ENCODE assay signal across 26 cellular contexts in genomic region chrX:33065415-33065814, GRCh38.
DNase-seq lines count a peak whose midpoint lies in the region; ATAC-seq, FAIRE-seq and TF ChIP-seq lines count a peak whose summit lies in the region.
"Had no signal": no experiment of that assay in that cellular context is flagged by ENCODE, and none has a peak within 500 bp of the region (broad histone marks: within the 10 kb centered on the region; RNA-seq: fewer than 3 reads in every experiment).

No MANE protein-coding gene starts in this region.

- H3K4me3 Mint-ChIP-seq in astrocyte (ENCODE audit: unreplicated experiment), result no peak overlapping the region
- H3K4me3 Mint-ChIP-seq: B cell; CD4-positive, alpha-beta T cell; CD8-positive, alpha-beta T cell had no signal

- H3K27ac Mint-ChIP-seq in astrocyte (ENCODE audit: unreplicated experiment), result no peak overlapping the region
- H3K27ac Mint-ChIP-seq: B cell; CD4-positive, alpha-beta T cell; CD8-positive, alpha-beta T cell had no signal

- H3K4me3 ChIP-seq in astrocyte (ENCODE audit: insufficient read depth, low read depth, low read length) (no peak overlapping the region), pancreas (no peak overlapping the region)
- H3K4me3 ChIP-seq: BLaER1 treated with 17β-estradiol and CSF1 and Interleukin-3, amounts not matched to agents 10 nM and 100 nM; GM12878 had no signal

- intact Hi-C loops in pancreas (cut with DNase I), result no loop called here

- no peak overlapping the region for H2AFZ ChIP-seq in astrocyte (ENCODE audit: low read depth, low read length)

- H3K27me3 Mint-ChIP-seq in astrocyte (ENCODE audit: low read depth, unreplicated experiment), result no peaks in the 10 kb centered on the region
- H3K27me3 Mint-ChIP-seq: B cell; CD4-positive, alpha-beta T cell had no signal

- H3K27me3 ChIP-seq in astrocyte (ENCODE audit: insufficient read depth, low read length), result no peaks in the 10 kb centered on the region
- peaks cover 0 to 3% (median 0%) of the 10 kb centered on the region in 4 donors for H3K27me3 ChIP-seq in pancreas

- TF ChIP-seq CTCF in astrocyte (IDR thresholded peaks at IDR 0.05; ENCODE audit: insufficient read depth, low read depth, low read length), result no peak
- TF ChIP-seq CTCF in pancreas (IDR thresholded peaks at IDR 0.05), result no peak

- no peak overlapping the region for H3K9ac ChIP-seq in astrocyte (ENCODE audit: low read length)
- H3K9ac ChIP-seq: BLaER1 treated with 17β-estradiol and CSF1 and Interleukin-3, amounts not matched to agents 10 nM and 100 nM had no signal

- 90 to 92% methylated on average over 1 of the region's 1 CpG for WGBS in pancreas, 2 donors

- no peaks in the 10 kb centered on the region for H3K4me1 Mint-ChIP-seq in astrocyte (ENCODE audit: low read depth, unreplicated experiment)
- H3K4me1 Mint-ChIP-seq: B cell had no signal

- H3K4me1 ChIP-seq in astrocyte (ENCODE audit: insufficient read depth, low read length) (no peaks in the 10 kb centered on the region), pancreas (no peaks in the 10 kb centered on the region)
- H3K4me1 ChIP-seq: BLaER1 treated with 17β-estradiol and CSF1 and Interleukin-3, amounts not matched to agents 10 nM and 100 nM had no signal

- no peak for ATAC-seq in pancreas
- no peak for ATAC-seq in GM21717 (IDR thresholded peaks at IDR 0.05; ENCODE audit: unreplicated experiment)
- ATAC-seq: CD8-positive, alpha-beta T cell; GM12878 had no signal

- H3K4me2 ChIP-seq in astrocyte (ENCODE audit: low read length), result no peak overlapping the region
- H3K4me2 ChIP-seq: BLaER1 treated with 17β-estradiol and CSF1 and Interleukin-3, amounts not matched to agents 10 nM and 100 nM had no signal

- DNase-seq in COLO829 (ENCODE audit: low spot score) (peak; percentile 59), astrocyte (ENCODE audit: low read depth) (no peak), pancreas (no peak), hippocampal formation (lab: John Stamatoyannopoulos, UW) (no peak), NCI-H2107 (lab: John Stamatoyannopoulos, UW) (no peak)
- DNase-seq in activated effector memory CD4-positive, alpha-beta T cell treated with anti-CD3 and anti-CD28 coated beads, Interleukin-2, amount 50 U/mL, for 16 hours, result no peak
- DNase-seq: 8988T; AML-193; CD4-positive, alpha-beta T cell; CD8-positive, alpha-beta T cell; COR-L47; DMS 273 treated with DMSO at 0.1 percent for 48 hours; DMS153; DMS53; DMS79; DND-41; EL; GDM1 had no signal

- H3K27ac ChIP-seq in astrocyte (ENCODE audit: low read depth, low read length), result no peak overlapping the region
- no peak overlapping the region for H3K27ac ChIP-seq in pancreas
- H3K27ac ChIP-seq: BLaER1 treated with 17β-estradiol and CSF1 and Interleukin-3, amounts not matched to agents 10 nM and 100 nM; C4-2B had no signal

- no peaks in the 10 kb centered on the region for H3K9me3 Mint-ChIP-seq in astrocyte (ENCODE audit: unreplicated experiment)

- no peaks in the 10 kb centered on the region for H3K79me2 ChIP-seq in astrocyte (ENCODE audit: insufficient read depth, low read length)

- H4K20me1 ChIP-seq in astrocyte (ENCODE audit: insufficient read depth, low read length), result no peaks in the 10 kb centered on the region
- H4K20me1 ChIP-seq: BLaER1 treated with 17β-estradiol and CSF1 and Interleukin-3, amounts not matched to agents 10 nM and 100 nM had no signal

- H3K36me3 ChIP-seq in astrocyte (ENCODE audit: insufficient read depth, low read length) (no peaks in the 10 kb centered on the region), pancreas (no peaks in the 10 kb centered on the region)
- H3K36me3 ChIP-seq: BLaER1 treated with 17β-estradiol and CSF1 and Interleukin-3, amounts not matched to agents 10 nM and 100 nM had no signal

- FAIRE-seq in astrocyte (lab: Jason Lieb, UNC) (peak; percentile 56), pancreas (lab: Jason Lieb, UNC) (peak; percentile 41)
- FAIRE-seq: A204.1, GM12878, GM12892, GM18507 had no signal

- no peaks in the 10 kb centered on the region for H3K36me3 Mint-ChIP-seq in astrocyte (ENCODE audit: low read depth, unreplicated experiment)
- H3K36me3 Mint-ChIP-seq: CD8-positive, alpha-beta T cell had no signal

- H3K9me3 ChIP-seq in astrocyte (ENCODE audit: insufficient read depth, low read depth, low read length) (no peaks in the 10 kb centered on the region), pancreas (no peaks in the 10 kb centered on the region)
- H3K9me3 ChIP-seq: BLaER1 treated with 17β-estradiol and CSF1 and Interleukin-3, amounts not matched to agents 10 nM and 100 nM had no signal
